Comparison of ENCODE assay signal across 8 cellular contexts in the genomic region with DNA sequence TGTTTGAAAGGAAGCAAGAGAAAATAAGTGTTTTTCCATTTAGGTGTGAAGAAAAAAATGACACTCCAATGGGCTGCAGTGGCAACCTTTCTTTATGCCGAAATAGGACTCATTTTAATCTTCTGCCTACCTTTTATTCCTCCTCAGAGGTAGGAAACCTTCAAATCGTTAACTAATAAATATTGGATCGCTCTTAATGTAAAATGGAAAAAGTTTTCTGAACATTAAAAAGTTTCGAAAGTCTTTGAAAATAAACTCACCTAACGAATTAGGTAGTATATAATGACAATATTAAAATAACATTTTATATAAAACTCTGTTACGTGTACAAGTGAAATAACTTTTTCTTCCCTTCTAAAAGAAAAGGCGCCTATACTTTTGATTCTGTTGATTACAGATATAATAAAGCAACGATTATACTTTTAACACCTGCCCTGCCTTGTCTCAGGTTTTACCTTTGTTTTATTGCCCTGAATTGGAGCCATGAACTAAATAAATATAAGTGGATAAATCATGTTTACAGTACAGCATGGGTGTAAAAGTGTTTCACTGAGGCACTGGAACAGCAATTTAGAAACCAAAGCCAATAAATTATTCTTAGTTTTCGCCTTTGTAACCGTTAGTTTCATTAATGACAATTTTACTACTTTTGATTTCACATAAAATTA. TPM values are rescaled to one million over a fixed set of nuclear protein-coding genes. Genes with fewer than 3 reads are reported as not detected.
DNase-seq lines count a peak whose midpoint lies in the region; ATAC-seq and TF ChIP-seq lines count a peak whose summit lies in the region.

No MANE protein-coding gene starts in this region.

- H4K20me1 ChIP-seq in DND-41 (ENCODE audit: insufficient read depth, low read length) (no peaks in the 10 kb centered on the region), PC-3 (ENCODE audit: low read length) (no peaks in the 10 kb centered on the region)

- H3K4me3 ChIP-seq in DND-41 (ENCODE audit: low read depth in 1 of 2, low read length in 2 of 2) (peak overlapping the region; percentile 85 to 91), PC-3 (ENCODE audit: low read length) (peak overlapping the region; percentile 93), ovary (peak overlapping the region; percentile 81)

- no peaks in the 10 kb centered on the region for H3K27me3 ChIP-seq in DND-41 (ENCODE audit: insufficient read depth, low read length, poor library complexity)
- no peaks in the 10 kb centered on the region for H3K27me3 ChIP-seq in PC-3 (ENCODE audit: low read length)
- H3K27me3 ChIP-seq in ovary = no peaks in the 10 kb centered on the region

- CTCF ChIA-PET in PC-3 (lab: Charles Lee) = interaction anchor here (1.0 kb wide), 1 partner anchor 118 kb away, joined by 3 read pairs; no protein-coding TSS in a partner anchor

- H3K27ac ChIP-seq in DND-41 (ENCODE audit: low read length) (peak overlapping the region; percentile 76), PC-3 (ENCODE audit: low read length) (peak overlapping the region; percentile 58), epithelial cell of prostate (peak overlapping the region; percentile 66), ovary (peak overlapping the region; percentile 41 to 88)

- peak overlapping the region; percentile 80 for H3K4me2 ChIP-seq in DND-41 (ENCODE audit: insufficient read depth, low read length)
- peak overlapping the region; percentile 95 for H3K4me2 ChIP-seq in PC-3 (ENCODE audit: low read length)

- H3K9ac ChIP-seq in DND-41 (ENCODE audit: low read depth, low read length) (peak overlapping the region; percentile 92), PC-3 (ENCODE audit: low read length) (peak overlapping the region; percentile 89)

- ATAC-seq in DND-41 (ENCODE audit: insufficient read depth, low read depth) = no peak
- no peak for ATAC-seq in PC-3

- DNase-seq in DND-41 = no peak
- no peak for DNase-seq in PC-3
- no peak for DNase-seq in epithelial cell of prostate (ENCODE audit: low read depth, low spot score)
- no peak for DNase-seq in ovary
- no peak for DNase-seq in HPDE6-E6E7 (ENCODE audit: extremely low spot score)
- DNase-seq in NCI-H2107 (lab: John Stamatoyannopoulos, UW) = no peak
- DNase-seq in GM13976 (ENCODE audit: low spot score) = no peak
- DNase-seq in GM19240 (ENCODE audit: insufficient read length, low spot score) = no peak

- H3K9me3 ChIP-seq in DND-41 (ENCODE audit: insufficient read depth, low read length, severe bottlenecking) = no peaks in the 10 kb centered on the region
- H3K9me3 ChIP-seq in PC-3 (ENCODE audit: low read length) = no peaks in the 10 kb centered on the region
- no peaks in the 10 kb centered on the region for H3K9me3 ChIP-seq in ovary

- POLR2A ChIA-PET in PC-3 (lab: Charles Lee; ENCODE audit: unreplicated experiment) = interaction anchor here (0.5 kb wide), 1 partner anchor 298 kb away, joined by 3 read pairs; no protein-coding TSS in a partner anchor

- TF ChIP-seq CTCF in DND-41 (IDR thresholded peaks at IDR 0.05; ENCODE audit: borderline replicate concordance, extremely low read depth, low read length, poor library complexity, severe bottlenecking) (no peak), PC-3 (conservative IDR thresholded peaks at IDR 0.05; ENCODE audit: low read depth, low read length) (no peak), ovary (IDR thresholded peaks at IDR 0.05) (peak in 1 of 3 donors; percentile 5), GM13976 (IDR thresholded peaks at IDR 0.05; ENCODE audit: borderline replicate concordance, control extremely low read depth, extremely low read depth, insufficient read depth, missing control alignments) (no peak)

- WGBS in ovary, 3 donors = 36 to 41% (median 38%) methylated on average over 10 of the region's 10 CpGs

- H3F3A ChIP-seq in PC-3 (ENCODE audit: low read length, unreplicated experiment) = no peaks in the 10 kb centered on the region

- peaks cover 31% of the 10 kb centered on the region for H3K79me2 ChIP-seq in DND-41 (ENCODE audit: insufficient read depth, low read length)
- peaks cover 32% of the 10 kb centered on the region for H3K79me2 ChIP-seq in PC-3 (ENCODE audit: low read length)

- no peak for TF ChIP-seq EP300 in ovary (IDR thresholded peaks at IDR 0.05)

- H2AFZ ChIP-seq in DND-41 (ENCODE audit: low read depth, low read length) (peak overlapping the region; percentile 97), PC-3 (ENCODE audit: low read length) (peak overlapping the region; percentile 88)

- no peaks in the 10 kb centered on the region for H3K9me2 ChIP-seq in PC-3 (replicated peaks; ENCODE audit: low read length)

- H3K36me3 ChIP-seq in DND-41 (ENCODE audit: insufficient read depth, low read length) (peaks cover 28% of the 10 kb centered on the region), PC-3 (ENCODE audit: low read depth, low read length) (peaks cover 12% of the 10 kb centered on the region; the same call in 1 of the 2 replicates), ovary (no peaks in the 10 kb centered on the region)

- BruUV-seq in PC-3 (replicated peaks; lab: Mats Ljungman, UMichigan) = TSS peak; percentile 56

- peaks cover 36% of the 10 kb centered on the region for H3K4me1 ChIP-seq in DND-41 (ENCODE audit: insufficient read depth, low read length)
- H3K4me1 ChIP-seq in PC-3 (ENCODE audit: insufficient read depth, low read length) = peaks cover 19% of the 10 kb centered on the region
- H3K4me1 ChIP-seq in ovary (ENCODE audit: insufficient read depth) = no peaks in the 10 kb centered on the region

- intact Hi-C loops in PC-3 (cut with micrococcal nuclease) (loop anchor here (1.0 to 10.0 kb wide), 5 partner anchors 16 to 294 kb away; no protein-coding TSS in a partner anchor), ovary (cut with DNase I) (no loop called here)

- no peak for TF ChIP-seq POLR2A in ovary (IDR thresholded peaks at IDR 0.05)

- in situ Hi-C loops in GM13976 (cut with MboI; ENCODE audit: low sequenced_read_pairs, unreplicated experiment) = no loop called here

RNA-seq across cellular contexts. Expression of gene BCAP29, which starts 0.8 kb away (rescaled TPM):
- total RNA-seq in PC-3 (2014; rRNA removed) = 32.0 and 65.9 TPM in 2 replicates
- total RNA-seq in ovary = 10 to 100 TPM; 33.9 to 70.9 (median 53.6) TPM
- polyA plus RNA-seq in ovary = 10 to 100 TPM; 30.0 to 42.5 TPM

RNA-seq across cellular contexts. Expression of gene DUS4L, which starts 17.1 kb away (rescaled TPM):
- total RNA-seq in PC-3 (2014; rRNA removed) (10.2 and 12.9 TPM in 2 replicates), ovary (1 to 10 TPM; 4.4 to 8.1 (median 5.4) TPM)
- polyA plus RNA-seq in ovary = 1 to 10 TPM; 4.6 to 5.2 TPM

RNA-seq across cellular contexts. Expression of gene COG5, which starts 17.1 kb away (rescaled TPM):
- 46.5 and 51.7 TPM in 2 replicates for total RNA-seq in PC-3 (2014; rRNA removed)
- 10 to 100 TPM; 32.7 to 49.7 (median 38.4) TPM for total RNA-seq in ovary
- 10 to 100 TPM; 10.3 to 31.2 TPM for polyA plus RNA-seq in ovary
